1 cellular context compared by ENCODE assay signal in genomic region chr3:63914312-63914711, GRCh38.
TF ChIP-seq lines count a peak whose summit lies in the region.

No MANE protein-coding gene starts in this region.

TF ChIP-seq in SK-N-SH, 30 proteins besides CTCF, POLR2A, EP300 and RAD21:
- TF ChIP-seq USF1 (IDR thresholded peaks at IDR 0.05; ENCODE audit: borderline replicate concordance, low read depth): no peak
- TF ChIP-seq ZBTB33 (IDR thresholded peaks at IDR 0.05; ENCODE audit: borderline replicate concordance, low read depth): no peak
- TF ChIP-seq RFX5 (IDR thresholded peaks at IDR 0.05; ENCODE audit: low read length): no peak
- TF ChIP-seq SMC3 (IDR thresholded peaks at IDR 0.05; ENCODE audit: low read depth, low read length): no peak
- no peak for TF ChIP-seq POLR2AphosphoS5 (IDR thresholded peaks at IDR 0.05; ENCODE audit: low read depth, low read length)
- no peak for TF ChIP-seq JUND (IDR thresholded peaks at IDR 0.05)
- TF ChIP-seq TAF1 (IDR thresholded peaks at IDR 0.05; ENCODE audit: borderline replicate concordance, low read depth, low read length): no peak
- no peak for TF ChIP-seq GABPA (IDR thresholded peaks at IDR 0.05; ENCODE audit: low read depth)
- TF ChIP-seq FOSL2 (IDR thresholded peaks at IDR 0.05; ENCODE audit: borderline replicate concordance, low read depth): no peak
- no peak for TF ChIP-seq SIN3A (IDR thresholded peaks at IDR 0.05; ENCODE audit: borderline replicate concordance, low read depth, low read length)
- TF ChIP-seq RCOR1 (IDR thresholded peaks at IDR 0.05; ENCODE audit: low read length): no peak
- TF ChIP-seq IRF3 (IDR thresholded peaks at IDR 0.05; ENCODE audit: low read depth, low read length): no peak
- TF ChIP-seq RXRA (IDR thresholded peaks at IDR 0.05; ENCODE audit: borderline replicate concordance, low read depth): no peak
- TF ChIP-seq YY1 (IDR thresholded peaks at IDR 0.05; ENCODE audit: low read depth): no peak
- TF ChIP-seq TEAD4 (IDR thresholded peaks at IDR 0.05; ENCODE audit: borderline replicate concordance, insufficient read depth): no peak
- TF ChIP-seq TCF12 (IDR thresholded peaks at IDR 0.05): no peak
- no peak for TF ChIP-seq USF2 (IDR thresholded peaks at IDR 0.05; ENCODE audit: borderline replicate concordance, low read depth, low read length)
- no peak for TF ChIP-seq NFIC (IDR thresholded peaks at IDR 0.05; ENCODE audit: borderline replicate concordance)
- TF ChIP-seq FOXJ3 (CRISPR knock-in tag; IDR thresholded peaks at IDR 0.05): no peak
- no peak for TF ChIP-seq MEF2A (IDR thresholded peaks at IDR 0.05; ENCODE audit: borderline replicate concordance, low read depth)
